19 cellular contexts compared by ENCODE assay signal in the genomic region with DNA sequence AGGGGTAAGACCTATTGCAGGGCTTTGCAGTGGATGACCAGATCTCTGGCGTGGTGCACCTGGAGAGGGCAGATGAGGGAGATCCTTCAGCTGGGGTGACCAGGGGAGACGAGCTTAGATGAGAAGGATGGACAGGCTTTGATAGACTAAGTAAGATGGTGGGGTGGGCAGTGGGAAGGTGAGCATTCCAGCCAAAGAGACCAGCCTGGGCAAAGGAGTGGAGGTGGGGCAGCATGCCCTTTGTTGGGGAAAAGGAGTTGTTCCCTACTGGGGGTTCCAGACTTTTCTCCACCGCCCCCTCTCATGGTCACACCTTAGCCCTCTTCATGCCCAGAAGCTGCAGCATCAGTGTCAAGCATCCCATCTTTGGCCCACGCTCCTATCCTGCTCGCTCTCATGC. TPM values are rescaled to one million over a fixed set of nuclear protein-coding genes. Genes with fewer than 3 reads are reported as not detected.
DNase-seq lines count a peak whose midpoint lies in the region; ATAC-seq, FAIRE-seq and TF ChIP-seq lines count a peak whose summit lies in the region.
"Had no signal": no experiment of that assay in that cellular context is flagged by ENCODE, and none has a peak within 500 bp of the region (broad histone marks: within the 10 kb centered on the region; RNA-seq: fewer than 3 reads in every experiment).

No MANE protein-coding gene starts in this region.

- H3K4me3 Mint-ChIP-seq in astrocyte (ENCODE audit: unreplicated experiment) = peak overlapping the region; percentile 47
- H3K4me3 Mint-ChIP-seq in T-helper 2 cell treated with Interferon-gamma antibody and Interleukin-4, amounts not matched to agents 5 μg/mL and 100 μg/mL, for 36 hours = no peak overlapping the region
- H3K4me3 Mint-ChIP-seq: H9, HFFc6 had no signal

- H3K4me2 ChIP-seq in astrocyte (ENCODE audit: low read length) = no peak overlapping the region

- intact Hi-C loops in Right ventricle myocardium inferior (cut with DNase I) (loop anchor here (2.0 to 10.0 kb wide), 3 partner anchors 49 to 195 kb away; partner anchors contain the start of gene SPATA20), cardiac septum (cut with DNase I) (loop anchor here (2.0 to 10.0 kb wide), 2 partner anchors 49 to 195 kb away; no protein-coding TSS in a partner anchor)

- no peak overlapping the region for H2AFZ ChIP-seq in astrocyte (ENCODE audit: low read depth, low read length)
- H2AFZ ChIP-seq: GM23248 had no signal

- no peaks in the 10 kb centered on the region for H3K36me3 Mint-ChIP-seq in astrocyte (ENCODE audit: low read depth, unreplicated experiment)
- no peaks in the 10 kb centered on the region for H3K36me3 Mint-ChIP-seq in T-helper 2 cell treated with Interferon-gamma antibody and Interleukin-4, amounts not matched to agents 5 μg/mL and 100 μg/mL, for 36 hours (ENCODE audit: low read depth)

- no peak overlapping the region for H3K27ac ChIP-seq in astrocyte (ENCODE audit: low read depth, low read length)
- H3K27ac ChIP-seq: 22Rv1, GM23248, SJCRH30 had no signal

- TF ChIP-seq CTCF in astrocyte (IDR thresholded peaks at IDR 0.05; ENCODE audit: insufficient read depth, low read depth, low read length) (no peak), omental fat pad (IDR thresholded peaks at IDR 0.05) (no peak)

- no peak overlapping the region for H3K27ac Mint-ChIP-seq in astrocyte (ENCODE audit: unreplicated experiment)
- H3K27ac Mint-ChIP-seq in T-helper 2 cell treated with Interferon-gamma antibody and Interleukin-4, amounts not matched to agents 5 μg/mL and 100 μg/mL, for 36 hours = no peak overlapping the region
- H3K27ac Mint-ChIP-seq: H9, HFFc6 had no signal

- no peaks in the 10 kb centered on the region for H3K36me3 ChIP-seq in astrocyte (ENCODE audit: insufficient read depth, low read length)
- H3K36me3 ChIP-seq: MG63, SJCRH30 had no signal

- FAIRE-seq in astrocyte (lab: Jason Lieb, UNC) (no peak), GM12892 (lab: Jason Lieb, UNC) (no peak)

- peaks cover 41% of the 10 kb centered on the region for H3K27me3 Mint-ChIP-seq in astrocyte (ENCODE audit: low read depth, unreplicated experiment)
- peaks cover 19% of the 10 kb centered on the region for H3K27me3 Mint-ChIP-seq in T-helper 2 cell treated with Interferon-gamma antibody and Interleukin-4, amounts not matched to agents 5 μg/mL and 100 μg/mL, for 36 hours (ENCODE audit: low read depth)

- H3K9me3 ChIP-seq in astrocyte (ENCODE audit: insufficient read depth, low read depth, low read length) = no peaks in the 10 kb centered on the region
- H3K9me3 ChIP-seq: MG63, SJCRH30 had no signal

- no peaks in the 10 kb centered on the region for H3K79me2 ChIP-seq in astrocyte (ENCODE audit: insufficient read depth, low read length)

- H3K9me3 Mint-ChIP-seq in astrocyte (ENCODE audit: unreplicated experiment) = no peaks in the 10 kb centered on the region
- H3K9me3 Mint-ChIP-seq in T-helper 2 cell treated with Interferon-gamma antibody and Interleukin-4, amounts not matched to agents 5 μg/mL and 100 μg/mL, for 36 hours = no peaks in the 10 kb centered on the region
- H3K9me3 Mint-ChIP-seq: H9, HFFc6 had no signal

- peaks cover 4% of the 10 kb centered on the region for H3K4me1 Mint-ChIP-seq in astrocyte (ENCODE audit: low read depth, unreplicated experiment)
- H3K4me1 Mint-ChIP-seq in T-helper 2 cell treated with Interferon-gamma antibody and Interleukin-4, amounts not matched to agents 5 μg/mL and 100 μg/mL, for 36 hours (ENCODE audit: low read depth) = peaks cover 4% of the 10 kb centered on the region

- TF ChIP-seq POLR2A in GM12892 (IDR thresholded peaks at IDR 0.05; ENCODE audit: low read depth, low read length) = no peak

- no peaks in the 10 kb centered on the region for H3K27me3 ChIP-seq in astrocyte (ENCODE audit: insufficient read depth, low read length)
- H3K27me3 ChIP-seq: MG63, SJCRH30 had no signal

- H4K20me1 ChIP-seq in astrocyte (ENCODE audit: insufficient read depth, low read length) = no peaks in the 10 kb centered on the region

- ATAC-seq in Right ventricle myocardium inferior = no peak
- ATAC-seq in omental fat pad (ENCODE audit: low FRiP score) = peak; percentile 8

- DNase-seq in Right ventricle myocardium inferior (ENCODE audit: missing footprints) (peak; percentile 6), cardiac septum (ENCODE audit: low spot score) (no peak), astrocyte (ENCODE audit: low read depth) (no peak), omental fat pad (ENCODE audit: low spot score) (no peak), GM12892 (ENCODE audit: insufficient read length) (no peak), hippocampal formation (lab: John Stamatoyannopoulos, UW) (no peak)
- no peak for DNase-seq in T-helper 2 cell treated with Interferon-gamma antibody and Interleukin-4, amounts not matched to agents 5 μg/mL and 100 μg/mL, for 36 hours (ENCODE audit: low spot score)
- DNase-seq: DMS53, GM23248, H9, HFFc6, KG1, MG63, NCI-H2029, NCI-H446, NCI-H526, SJCRH30 had no signal

- H3K4me3 ChIP-seq in astrocyte (ENCODE audit: insufficient read depth, low read depth, low read length) = no peak overlapping the region
- H3K4me3 ChIP-seq: GM23248, MG63, SJCRH30 had no signal

- H3K4me1 ChIP-seq in astrocyte (ENCODE audit: insufficient read depth, low read length) = peaks cover 5% of the 10 kb centered on the region

- no peak overlapping the region for H3K9ac ChIP-seq in astrocyte (ENCODE audit: low read length)
- H3K9ac ChIP-seq: GM23248 had no signal

RNA-seq across cellular contexts. Expression of gene ANKRD40, which starts 27.6 kb away (rescaled TPM):
- total RNA-seq in Right ventricle myocardium inferior (60.9 TPM), cardiac septum (47.6 TPM), astrocyte (37.0 and 38.3 TPM in 2 replicates), omental fat pad (10 to 100 TPM; 55.7 to 82.4 (median 61.8) TPM)
- polyA plus RNA-seq in GM12892 (2012; ENCODE audit: missing spikeins) = 11.2 TPM

RNA-seq across cellular contexts. Expression of gene LUC7L3, which starts 39.3 kb away (rescaled TPM):
- total RNA-seq in Right ventricle myocardium inferior (49.3 TPM), cardiac septum (78.5 TPM), astrocyte (85.1 and 93.0 TPM in 2 replicates), omental fat pad (10 to 100 TPM; 44.2 to 88.7 (median 55.2) TPM)
- polyA plus RNA-seq in GM12892 (2012; ENCODE audit: missing spikeins) = 158 TPM

RNA-seq across cellular contexts. Expression of gene ABCC3, which starts 45.4 kb away (rescaled TPM):
- total RNA-seq in Right ventricle myocardium inferior = 0.68 TPM
- total RNA-seq in cardiac septum = 1.9 TPM
- total RNA-seq in astrocyte = 0.41 and 0.55 TPM in 2 replicates
- total RNA-seq in omental fat pad = 10 to 100 TPM in 2 of 4 donors, 1 to 10 TPM in 2; 2.8 to 19.9 (median 11.1) TPM
- 0.89 TPM for polyA plus RNA-seq in GM12892 (2012; ENCODE audit: missing spikeins)
- total RNA-seq: G401 had no signal
